Comparison of ENCODE assay signal across 13 cellular contexts in genomic region chr1:55311057-55311631, GRCh38.
DNase-seq lines count a peak whose midpoint lies in the region; ATAC-seq and TF ChIP-seq lines count a peak whose summit lies in the region.
"Had no signal": no experiment of that assay in that cellular context is flagged by ENCODE, and none has a peak within 500 bp of the region (broad histone marks: within the 10 kb centered on the region; RNA-seq: fewer than 3 reads in every experiment).

No MANE protein-coding gene starts in this region.

- H3K4me3 ChIP-seq in left ventricle myocardium inferior (no peak overlapping the region), fibroblast of mammary gland (ENCODE audit: control insufficient read depth, low read depth, low read length) (no peak overlapping the region)
- H3K4me3 ChIP-seq: thoracic aorta had no signal

- peaks cover 4% of the 10 kb centered on the region for H3K4me1 ChIP-seq in left ventricle myocardium inferior

- DNase-seq in Right ventricle myocardium superior = peak; percentile 44
- DNase-seq in left ventricle myocardium inferior = no peak
- peak; percentile 5 for DNase-seq in SK-N-DZ (ENCODE audit: low spot score)
- peak; percentile 73 for DNase-seq in fibroblast of mammary gland (ENCODE audit: low read depth)
- no peak for DNase-seq in NCI-H146 (lab: John Stamatoyannopoulos, UW)
- no peak for DNase-seq in stimulated activated naive CD4-positive, alpha-beta T cell treated with Interleukin-2 at 50 U/mL for 16 hours (lab: John Stamatoyannopoulos, UW)
- DNase-seq in left cardiac atrium = no peak
- DNase-seq: activated naive CD4-positive, alpha-beta T cell; central memory CD4-positive, alpha-beta T cell; DMS 273 treated with DMSO at 0.1 percent for 48 hours; NCI-H1436 treated with DMSO at 0.1 percent for 48 hours had no signal

- no peaks in the 10 kb centered on the region for H3K36me3 ChIP-seq in left ventricle myocardium inferior
- H3K36me3 ChIP-seq: thoracic aorta had no signal

- ATAC-seq in Right ventricle myocardium superior (ENCODE audit: poor library complexity) (no peak), left cardiac atrium (no peak), HG03039 (IDR thresholded peaks at IDR 0.05; ENCODE audit: unreplicated experiment) (no peak)

- intact Hi-C loops in Right ventricle myocardium superior (cut with DNase I) = no loop called here
- intact Hi-C loops in left ventricle myocardium inferior (cut with micrococcal nuclease) = no loop called here
- intact Hi-C loops in left cardiac atrium (cut with DNase I) = no loop called here

- H3K27me3 ChIP-seq in left ventricle myocardium inferior (ENCODE audit: low read depth) = peaks cover 5% of the 10 kb centered on the region

- H3K9me3 ChIP-seq in left ventricle myocardium inferior (replicated peaks) = no peaks in the 10 kb centered on the region
- H3K9me3 ChIP-seq: thoracic aorta had no signal

- H3K27ac ChIP-seq in left ventricle myocardium inferior (replicated peaks) = no peak overlapping the region
- H3K27ac ChIP-seq: thoracic aorta had no signal

- no peak for TF ChIP-seq CTCF in left ventricle myocardium inferior (IDR thresholded peaks at IDR 0.05; ENCODE audit: borderline replicate concordance)
- no peak for TF ChIP-seq CTCF in fibroblast of mammary gland (conservative IDR thresholded peaks at IDR 0.05; ENCODE audit: control insufficient read depth, insufficient read depth, low read depth, low read length)

Comparison
In these comparisons a context has a peak if more than half of its experiments do, and no peak if none do; other contexts are left out.
1. DNase-seq: peak in Right ventricle myocardium superior (single experiment), SK-N-DZ (single experiment) and fibroblast of mammary gland (single experiment); none in left ventricle myocardium inferior (single experiment), NCI-H146 (single experiment), stimulated activated naive CD4-positive, alpha-beta T cell treated with Interleukin-2 at 50 U/mL for 16 hours (single experiment) and left cardiac atrium (single experiment).